ENCODE assay signal across 1 cellular context in genomic region chr3:140941434-140942220, GRCh38.
TF ChIP-seq lines count a peak whose summit lies in the region.

TSS of gene SLC25A36 (plus strand) at chr3:140941836. CDS start at chr3:140942055, 219 bp downstream.

TF ChIP-seq in K562, 482 proteins besides CTCF, POLR2A, EP300 and RAD21 (continued from another document and continues in another):
- TF ChIP-seq ZNF518B (CRISPR knock-in tag; IDR thresholded peaks at IDR 0.05) (no peak), TCF15 (CRISPR knock-in tag; IDR thresholded peaks at IDR 0.05) (no peak), TBL1XR1 (IDR thresholded peaks at IDR 0.05; ENCODE audit: low read length in 2 of 2) (peak in 1 of 2 experiments; percentile 78; a peak in 2 of 4 replicates), ZFP91 (CRISPR knock-in tag; IDR thresholded peaks at IDR 0.05) (no peak; the same call in 1 of the 2 replicates), RFX7 (CRISPR knock-in tag; IDR thresholded peaks at IDR 0.05) (no peak), PCBP2 (IDR thresholded peaks at IDR 0.05; ENCODE audit: low read depth, low read length, poor library complexity, severe bottlenecking) (no peak), HLTF (IDR thresholded peaks at IDR 0.05) (no peak), ZNF717 (CRISPR knock-in tag; IDR thresholded peaks at IDR 0.05) (no peak), GTF3C2 (IDR thresholded peaks at IDR 0.05; ENCODE audit: borderline replicate concordance, extremely low read depth, insufficient read length) (no peak), SRSF3 (IDR thresholded peaks at IDR 0.05; ENCODE audit: insufficient read depth, low read length) (no peak), TOE1 (IDR thresholded peaks at IDR 0.05; ENCODE audit: borderline replicate concordance) (peak; percentile 88), TOE1 (CRISPR knock-in tag; IDR thresholded peaks at IDR 0.05; ENCODE audit: borderline replicate concordance, low read depth) (0 out of 2 replicates have a peak, but pooled peaks have one; percentile 79), GATAD2B (IDR thresholded peaks at IDR 0.05; ENCODE audit: borderline replicate concordance) (no peak), ZNF76 (CRISPR knock-in tag; IDR thresholded peaks at IDR 0.05; ENCODE audit: borderline replicate concordance) (no peak), AFF4 (CRISPR knock-in tag; IDR thresholded peaks at IDR 0.05) (peak; percentile 75), C11orf30 (IDR thresholded peaks at IDR 0.05; ENCODE audit: low read depth) (peak; percentile 86), TCFL5 (CRISPR knock-in tag; conservative IDR thresholded peaks at IDR 0.05) (no peak), TARDBP (IDR thresholded peaks at IDR 0.05) (no peak), TAF1 (IDR thresholded peaks at IDR 0.05; ENCODE audit: control insufficient read depth, extremely low read depth, insufficient read depth, low read length, severe bottlenecking) (peak; percentile 87), TBP (optimal IDR thresholded peaks at IDR 0.05; ENCODE audit: low read depth, low read length) (peak; percentile 87), SMARCB1 (IDR thresholded peaks at IDR 0.05; ENCODE audit: insufficient read length, low read depth) (no peak), RBM34 (IDR thresholded peaks at IDR 0.05; ENCODE audit: borderline replicate concordance, insufficient read depth, low read length) (no peak), CREB1 (IDR thresholded peaks at IDR 0.05) (peak; percentile 97), CREB1 (CRISPR knock-in tag; IDR thresholded peaks at IDR 0.05) (peak; percentile 97), SMC3 (conservative IDR thresholded peaks at IDR 0.05; ENCODE audit: insufficient read depth, low read depth, low read length) (no peak), E2F5 (CRISPR knock-in tag; IDR thresholded peaks at IDR 0.05) (no peak), ZNF316 (IDR thresholded peaks at IDR 0.05) (no peak), FOXP4 (CRISPR knock-in tag; IDR thresholded peaks at IDR 0.05; ENCODE audit: borderline replicate concordance) (peak; percentile 88; the same call in 1 of the 2 replicates), MYBL2 (IDR thresholded peaks at IDR 0.05; ENCODE audit: low read depth) (no peak), MYBL2 (CRISPR knock-in tag; IDR thresholded peaks at IDR 0.05; ENCODE audit: borderline replicate concordance) (no peak), NFATC3 (IDR thresholded peaks at IDR 0.05) (no peak), ELF4 (CRISPR knock-in tag; IDR thresholded peaks at IDR 0.05) (no peak), RB1 (IDR thresholded peaks at IDR 0.05; ENCODE audit: low read depth) (peak; percentile 47), ZNF239 (CRISPR knock-in tag; IDR thresholded peaks at IDR 0.05) (no peak), CGGBP1 (CRISPR knock-in tag; IDR thresholded peaks at IDR 0.05) (0 out of 2 replicates have a peak, but pooled peaks have one; percentile 64), HDGF (IDR thresholded peaks at IDR 0.05) (no peak), MNT (conservative IDR thresholded peaks at IDR 0.05) (peak; percentile 93 to 94), BMI1 (IDR thresholded peaks at IDR 0.05; ENCODE audit: low read length) (no peak; the same call in 1 of the 2 replicates), ZC3H11A (IDR thresholded peaks at IDR 0.05; ENCODE audit: low read depth, low read length) (no peak), CC2D1A (IDR thresholded peaks at IDR 0.05) (peak; percentile 39; the same call in 1 of the 2 replicates), DIDO1 (tag; IDR thresholded peaks at IDR 0.05; ENCODE audit: low read depth) (peak; percentile 85; the same call in 1 of the 2 replicates), CREB3 (tag; conservative IDR thresholded peaks at IDR 0.05; ENCODE audit: low read depth) (no peak), ZNF134 (CRISPR knock-in tag; conservative IDR thresholded peaks at IDR 0.05) (no peak), POLR2B (IDR thresholded peaks at IDR 0.05; ENCODE audit: low read depth, partially characterized antibody) (peak; percentile 87), MTA1 (IDR thresholded peaks at IDR 0.05; ENCODE audit: borderline replicate concordance) (peak; percentile 96), E2F6 (IDR thresholded peaks at IDR 0.05; ENCODE audit: borderline replicate concordance in 1 of 2, extremely low read depth in 1 of 2, insufficient read depth in 1 of 2, insufficient read length in 1 of 2, low read depth in 1 of 2, low read length in 1 of 2, poor library complexity in 1 of 2, severe bottlenecking in 1 of 2) (peak; percentile 95 to 96)
